Comparison of ENCODE assay signal across 10 cellular contexts in genomic region chr11:126114486-126115252, GRCh38. TPM values are rescaled to one million over a fixed set of nuclear protein-coding genes. Genes with fewer than 3 reads are reported as not detected.
DNase-seq lines count a peak whose midpoint lies in the region; ATAC-seq and TF ChIP-seq lines count a peak whose summit lies in the region.
"Had no signal": no experiment of that assay in that cellular context is flagged by ENCODE, and none has a peak within 500 bp of the region (broad histone marks: within the 10 kb centered on the region; RNA-seq: fewer than 3 reads in every experiment).

No MANE protein-coding gene starts in this region.

- TF ChIP-seq RAD21 in liver (IDR thresholded peaks at IDR 0.05) = no peak

- H3K27ac ChIP-seq in RWPE1 = peak overlapping the region; percentile 89
- peak overlapping the region; percentile 86 to 92 for H3K27ac ChIP-seq in liver (ENCODE audit: low read depth in 1 of 2, low read length in 2 of 2)
- peak overlapping the region; percentile 85 to 93 for H3K27ac ChIP-seq in thoracic aorta

- POLR2A ChIA-PET in RWPE1 (lab: Yijun Ruan, JAX; ENCODE audit: low non-redundant PET) = interaction anchor here (0.6 kb wide), 1 partner anchor 205 kb away, joined by 4 read pairs; no protein-coding TSS in a partner anchor

- H3K4me3 ChIP-seq in liver (ENCODE audit: low read depth in 1 of 3, low read length in 3 of 3) = no peak overlapping the region
- no peak overlapping the region for H3K4me3 ChIP-seq in thoracic aorta

- H3K27ac Mint-ChIP-seq in glutamatergic neuron (ENCODE audit: unreplicated experiment) (no peak overlapping the region), natural killer cell (no peak overlapping the region)
- H3K27ac Mint-ChIP-seq: stimulated activated naive CD8-positive, alpha-beta T cell treated with anti-CD3 and anti-CD28 coated beads, Interleukin-15, Interleukin-2, amounts not matched to agents 100 ng/mL and 50 ng/mL, for 24 hours had no signal

- peak overlapping the region in 1 of 2 donors; percentile 28 for H3K9ac ChIP-seq in liver (ENCODE audit: low read depth in 1 of 2, low read length in 2 of 2)

- H3K36me3 Mint-ChIP-seq in glutamatergic neuron (ENCODE audit: unreplicated experiment) (no peaks in the 10 kb centered on the region), natural killer cell (no peaks in the 10 kb centered on the region)

- H3K9me3 Mint-ChIP-seq in glutamatergic neuron (ENCODE audit: unreplicated experiment) (no peaks in the 10 kb centered on the region), natural killer cell (no peaks in the 10 kb centered on the region)
- H3K9me3 Mint-ChIP-seq: stimulated activated naive CD8-positive, alpha-beta T cell treated with anti-CD3 and anti-CD28 coated beads, Interleukin-15, Interleukin-2, amounts not matched to agents 100 ng/mL and 50 ng/mL, for 24 hours had no signal

- H3K4me1 ChIP-seq in liver (ENCODE audit: control insufficient read depth in 4 of 4, insufficient read depth in 4 of 4, low read length in 3 of 4) (peaks cover 20 to 40% (median 30%) of the 10 kb centered on the region in 4 donors), thoracic aorta (ENCODE audit: control insufficient read depth in 1 of 2, low read depth in 2 of 2) (peaks cover 47 to 72% of the 10 kb centered on the region in 2 donors)

- WGBS in liver = 79% methylated on average over 8 of the region's 8 CpGs

- H3K9me3 ChIP-seq in liver (ENCODE audit: control insufficient read depth in 4 of 4, low read length in 3 of 4) = no peaks in the 10 kb centered on the region
- H3K9me3 ChIP-seq in thoracic aorta = no peaks in the 10 kb centered on the region

- H3K27me3 ChIP-seq in liver (ENCODE audit: control insufficient read depth in 4 of 4, insufficient read depth in 4 of 4, low read length in 3 of 4) (no peaks in the 10 kb centered on the region), thoracic aorta (replicated peaks; ENCODE audit: insufficient read depth) (no peaks in the 10 kb centered on the region)

- intact Hi-C loops in natural killer cell (cut with micrococcal nuclease) = no loop called here

- no peak for ATAC-seq in thoracic aorta (ENCODE audit: insufficient number of reproducible peaks, low FRiP score, low read depth)
- ATAC-seq in GM21381 (IDR thresholded peaks at IDR 0.05; ENCODE audit: unreplicated experiment) = no peak
- ATAC-seq in natural killer cell = no peak

- TF ChIP-seq CTCF in RWPE1 (conservative IDR thresholded peaks at IDR 0.05; ENCODE audit: low read depth) (no peak), liver (IDR thresholded peaks at IDR 0.05; ENCODE audit: low read depth, low read length, missing input control) (no peak), thoracic aorta (IDR thresholded peaks at IDR 0.05) (no peak), glutamatergic neuron (IDR thresholded peaks at IDR 0.05; ENCODE audit: partially characterized antibody, unreplicated experiment) (no peak), natural killer cell (IDR thresholded peaks at IDR 0.05) (no peak)

- H3K36me3 ChIP-seq in liver (ENCODE audit: control insufficient read depth in 4 of 4, insufficient read depth in 3 of 4, low read depth in 1 of 4, low read length in 3 of 4) = no peaks in the 10 kb centered on the region
- H3K36me3 ChIP-seq in thoracic aorta = no peaks in the 10 kb centered on the region

- DNase-seq in DMS53 (lab: John Stamatoyannopoulos, UW) = peak; percentile 78
- DNase-seq in DMS53 treated with DMSO at 0.1 percent for 48 hours (lab: John Stamatoyannopoulos, UW; ENCODE audit: unreplicated experiment) = no peak
- DNase-seq in RWPE1 (ENCODE audit: low spot score) = no peak
- no peak for DNase-seq in thoracic aorta (ENCODE audit: low spot score)
- no peak for DNase-seq in glutamatergic neuron
- DNase-seq in natural killer cell = no peak
- DNase-seq: T-helper 2 cell had no signal

- H3K27me3 Mint-ChIP-seq in glutamatergic neuron (ENCODE audit: unreplicated experiment) (no peaks in the 10 kb centered on the region), natural killer cell (ENCODE audit: low read depth in 2 of 2) (no peaks in the 10 kb centered on the region)
- H3K27me3 Mint-ChIP-seq: stimulated activated naive CD8-positive, alpha-beta T cell treated with anti-CD3 and anti-CD28 coated beads, Interleukin-15, Interleukin-2, amounts not matched to agents 100 ng/mL and 50 ng/mL, for 24 hours had no signal

- H3K4me3 Mint-ChIP-seq in glutamatergic neuron (ENCODE audit: unreplicated experiment) (no peak overlapping the region), natural killer cell (no peak overlapping the region)
- H3K4me3 Mint-ChIP-seq: stimulated activated naive CD8-positive, alpha-beta T cell treated with anti-CD3 and anti-CD28 coated beads, Interleukin-15, Interleukin-2, amounts not matched to agents 100 ng/mL and 50 ng/mL, for 24 hours had no signal

- CTCF ChIA-PET in RWPE1 (lab: Yijun Ruan, JAX) = interaction anchor here (0.7 kb wide), 1 partner anchor 1227 kb away, joined by 3 read pairs; no protein-coding TSS in a partner anchor

- peaks cover 7% of the 10 kb centered on the region for H3K4me1 Mint-ChIP-seq in glutamatergic neuron (ENCODE audit: low read depth, unreplicated experiment)
- no peaks in the 10 kb centered on the region for H3K4me1 Mint-ChIP-seq in natural killer cell

TF ChIP-seq in liver, 16 proteins besides CTCF, POLR2A, EP300 and RAD21:
- no peak for TF ChIP-seq NR2F2 (IDR thresholded peaks at IDR 0.05)
- TF ChIP-seq TAF1 (conservative IDR thresholded peaks at IDR 0.05) = no peak
- no peak for TF ChIP-seq HNF4A (conservative IDR thresholded peaks at IDR 0.05)
- TF ChIP-seq, protein P1, sequence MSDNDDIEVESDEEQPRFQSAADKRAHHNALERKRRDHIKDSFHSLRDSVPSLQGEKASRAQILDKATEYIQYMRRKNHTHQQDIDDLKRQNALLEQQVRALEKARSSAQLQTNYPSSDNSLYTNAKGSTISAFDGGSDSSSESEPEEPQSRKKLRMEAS (IDR thresholded peaks at IDR 0.05) = no peak
- no peak for TF ChIP-seq HNF4G (IDR thresholded peaks at IDR 0.05)
- TF ChIP-seq ATF3 (IDR thresholded peaks at IDR 0.05) = no peak
- TF ChIP-seq, protein P2, sequence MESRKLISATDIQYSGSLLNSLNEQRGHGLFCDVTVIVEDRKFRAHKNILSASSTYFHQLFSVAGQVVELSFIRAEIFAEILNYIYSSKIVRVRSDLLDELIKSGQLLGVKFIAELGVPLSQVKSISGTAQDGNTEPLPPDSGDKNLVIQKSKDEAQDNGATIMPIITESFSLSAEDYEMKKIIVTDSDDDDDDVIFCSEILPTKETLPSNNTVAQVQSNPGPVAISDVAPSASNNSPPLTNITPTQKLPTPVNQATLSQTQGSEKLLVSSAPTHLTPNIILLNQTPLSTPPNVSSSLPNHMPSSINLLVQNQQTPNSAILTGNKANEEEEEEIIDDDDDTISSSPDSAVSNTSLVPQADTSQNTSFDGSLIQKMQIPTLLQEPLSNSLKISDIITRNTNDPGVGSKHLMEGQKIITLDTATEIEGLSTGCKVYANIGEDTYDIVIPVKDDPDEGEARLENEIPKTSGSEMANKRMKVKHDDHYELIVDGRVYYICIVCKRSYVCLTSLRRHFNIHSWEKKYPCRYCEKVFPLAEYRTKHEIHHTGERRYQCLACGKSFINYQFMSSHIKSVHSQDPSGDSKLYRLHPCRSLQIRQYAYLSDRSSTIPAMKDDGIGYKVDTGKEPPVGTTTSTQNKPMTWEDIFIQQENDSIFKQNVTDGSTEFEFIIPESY (IDR thresholded peaks at IDR 0.05) = no peak

RNA-seq across cellular contexts. Expression of gene CDON, which starts 52.0 kb away (rescaled TPM):
- 1 to 10 TPM; 7.1 to 7.4 TPM for total RNA-seq in liver
- polyA plus RNA-seq in liver = under 1 TPM; 0.69 to 0.85 TPM
- total RNA-seq in thoracic aorta = 10 to 100 TPM; 10.4 to 17.7 TPM
- 21.0 TPM for total RNA-seq in glutamatergic neuron (ENCODE audit: unreplicated experiment)
- total RNA-seq in natural killer cell = under 1 TPM in 2 of 3 donors, not detected in 1; 0.25 to 0.38 TPM

Comparison
In these comparisons a context has a peak if more than half of its experiments do, and no peak if none do; other contexts are left out.
1. RNA of gene CDON, which starts 52.0 kb away (total RNA-seq): 21.0 TPM in glutamatergic neuron (single experiment), 10.4 to 17.7 TPM in thoracic aorta and 7.1 to 7.4 TPM in liver; 0.25 to 0.38 TPM in natural killer cell; every median in the first group is over 4 times any median in the second.
2. Peak in every context shown above with its lines, with median percentiles within 50 percentile points of each other: H3K27ac ChIP-seq.